Comparison of ENCODE assay signal across 9 cellular contexts in the genomic region with DNA sequence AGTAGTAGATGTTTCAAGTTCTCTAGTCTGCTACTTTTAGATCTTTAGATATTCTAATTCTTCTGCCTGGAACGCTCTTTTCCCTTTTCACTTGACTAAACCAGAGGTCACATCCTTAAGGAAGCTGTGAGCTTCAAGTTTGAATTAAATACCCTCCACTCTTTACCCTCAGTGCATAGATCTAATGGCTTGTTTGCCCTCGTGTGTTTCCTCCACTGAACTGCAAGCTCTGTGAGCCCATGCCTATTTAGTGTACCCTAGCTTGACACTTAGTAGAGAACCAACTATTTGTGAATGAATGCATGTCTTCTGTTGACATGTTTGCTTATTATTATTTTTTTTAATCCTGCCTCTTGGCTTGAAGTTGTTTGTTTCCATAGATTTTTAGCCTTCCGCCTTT.
DNase-seq lines count a peak whose midpoint lies in the region; ATAC-seq and TF ChIP-seq lines count a peak whose summit lies in the region.
"Had no signal": no experiment of that assay in that cellular context is flagged by ENCODE, and none has a peak within 500 bp of the region (broad histone marks: within the 10 kb centered on the region; RNA-seq: fewer than 3 reads in every experiment).

No MANE protein-coding gene starts in this region.

- H2AFZ ChIP-seq in OCI-LY1 (ENCODE audit: low read length): no peak overlapping the region

- H4K20me1 ChIP-seq in OCI-LY1 (ENCODE audit: insufficient read depth, low read length): no peaks in the 10 kb centered on the region

- peaks cover 17% of the 10 kb centered on the region; the same call in 1 of the 2 replicates for H3K36me3 ChIP-seq in OCI-LY1 (ENCODE audit: insufficient read depth, low read length)

- no peaks in the 10 kb centered on the region for H3K9me2 ChIP-seq in OCI-LY1 (ENCODE audit: low read depth, low read length)

- POLR2A ChIA-PET in AG04450 (lab: Yijun Ruan, JAX): no interaction called here

- H3K9ac ChIP-seq in OCI-LY1 (ENCODE audit: low read length): no peak overlapping the region

- no peaks in the 10 kb centered on the region for H3K4me1 ChIP-seq in OCI-LY1 (ENCODE audit: insufficient read depth, low read length, severe bottlenecking)
- H3K4me1 ChIP-seq: esophagus muscularis mucosa had no signal

- no peaks in the 10 kb centered on the region for H3F3A ChIP-seq in OCI-LY1 (ENCODE audit: insufficient read depth, low read length)

- TF ChIP-seq CTCF in AG04450 (IDR thresholded peaks at IDR 0.05; ENCODE audit: low read depth, low read length) (peak; percentile 45), OCI-LY1 (IDR thresholded peaks at IDR 0.05; ENCODE audit: low read length) (peak; percentile 43), foreskin fibroblast (IDR thresholded peaks at IDR 0.05; ENCODE audit: low read depth, low read length) (peak; percentile 34), GM13976 (IDR thresholded peaks at IDR 0.05; ENCODE audit: borderline replicate concordance, control extremely low read depth, extremely low read depth, insufficient read depth, missing control alignments) (no peak)

- H3K27ac ChIP-seq in AG04450 (ENCODE audit: low read depth, low read length) (no peak overlapping the region), OCI-LY1 (ENCODE audit: low read depth, low read length, poor library complexity, severe bottlenecking) (no peak overlapping the region)
- H3K27ac ChIP-seq: esophagus muscularis mucosa had no signal

- CTCF ChIA-PET in AG04450 (lab: Charles Lee): interaction anchor here (0.5 to 2.1 kb wide), 10 partner anchors 8 to 987 kb away, joined by 3 to 15 read pairs (median 4); no protein-coding TSS in a partner anchor

- H3K4me3 ChIP-seq in AG04450 (ENCODE audit: low read depth, low read length) (no peak overlapping the region), OCI-LY1 (ENCODE audit: low read depth, low read length, poor library complexity, severe bottlenecking) (no peak overlapping the region), foreskin fibroblast (ENCODE audit: low read depth in 1 of 2, low read length in 2 of 2) (no peak overlapping the region)
- H3K4me3 ChIP-seq: esophagus muscularis mucosa had no signal

- H3K27me3 ChIP-seq in AG04450 (ENCODE audit: control insufficient read depth, insufficient read depth, low read length): no peaks in the 10 kb centered on the region
- no peaks in the 10 kb centered on the region for H3K27me3 ChIP-seq in OCI-LY1 (ENCODE audit: insufficient read depth, low read length)
- H3K27me3 ChIP-seq: esophagus muscularis mucosa had no signal

- ATAC-seq in GM21360 (IDR thresholded peaks at IDR 0.05; ENCODE audit: unreplicated experiment) (peak; percentile 66), HG03442 (IDR thresholded peaks at IDR 0.05; ENCODE audit: unreplicated experiment) (no peak), HG03097 (IDR thresholded peaks at IDR 0.05; ENCODE audit: low FRiP score, unreplicated experiment) (no peak)

- no peak overlapping the region for H3K4me2 ChIP-seq in OCI-LY1 (ENCODE audit: low read length)

- DNase-seq in AG04450 (ENCODE audit: low read depth, low spot score) (no peak), foreskin fibroblast (peak in 1 of 2 donors; percentile 45), GM13976 (ENCODE audit: low spot score) (no peak), DMS79 (lab: John Stamatoyannopoulos, UW) (no peak)

- H3K79me2 ChIP-seq in OCI-LY1 (ENCODE audit: insufficient read depth, low read length): no peaks in the 10 kb centered on the region

- in situ Hi-C loops in GM13976 (cut with MboI; ENCODE audit: low sequenced_read_pairs, unreplicated experiment): no loop called here

- no peaks in the 10 kb centered on the region for H3K9me3 ChIP-seq in AG04450 (ENCODE audit: control insufficient read depth, insufficient read depth, low read length)
- H3K9me3 ChIP-seq in OCI-LY1 (ENCODE audit: low read length): no peaks in the 10 kb centered on the region
- H3K9me3 ChIP-seq: esophagus muscularis mucosa had no signal
